In genomic region chr11:78160557-78160956, GRCh38 we compare ENCODE assay signal across 20 cellular contexts. TPM values are rescaled to one million over a fixed set of nuclear protein-coding genes. Genes with fewer than 3 reads are reported as not detected.
DNase-seq lines count a peak whose midpoint lies in the region; ATAC-seq, FAIRE-seq and TF ChIP-seq lines count a peak whose summit lies in the region.
"Had no signal": no experiment of that assay in that cellular context is flagged by ENCODE, and none has a peak within 500 bp of the region (broad histone marks: within the 10 kb centered on the region; RNA-seq: fewer than 3 reads in every experiment).

No MANE protein-coding gene starts in this region.

- FAIRE-seq in urothelium cell line (lab: Jason Lieb, UNC), result peak; percentile 13
- FAIRE-seq: D721Med, GM12892, GM18507 had no signal

- peak in 1 of 2 donors; percentile 41 for DNase-seq in ascending aorta (ENCODE audit: low spot score in 2 of 2)
- peak; percentile 71 for DNase-seq in left lobe of liver (ENCODE audit: low spot score)
- DNase-seq in spleen, result peak; percentile 42
- no peak for DNase-seq in urothelium cell line (ENCODE audit: low spot score)
- no peak for DNase-seq in activated CD4-positive, alpha-beta T cell treated with anti-CD3 and anti-CD28 coated beads, Interleukin-2, amount 50 U/mL, for 48 hours
- no peak for DNase-seq in DMS53 (lab: John Stamatoyannopoulos, UW)
- DNase-seq: BE2C; C1 segment of cervical spinal cord; Caco-2; CD4-positive, alpha-beta T cell; DMS79; GDM1; GOT3; H7; HFFc6 had no signal

- TF ChIP-seq POLR2A in spleen (IDR thresholded peaks at IDR 0.05), result no peak

- ATAC-seq in left lobe of liver, result peak; percentile 63
- no peak for ATAC-seq in GM18519 (IDR thresholded peaks at IDR 0.05; ENCODE audit: low FRiP score, unreplicated experiment)
- ATAC-seq: HCT116 had no signal

- H3K27me3 ChIP-seq in ascending aorta (no peaks in the 10 kb centered on the region), spleen (replicated peaks in 1 of 7) (no peaks in the 10 kb centered on the region)
- H3K27me3 ChIP-seq: BE2C had no signal

- no peak overlapping the region for H3K4me3 ChIP-seq in ascending aorta
- H3K4me3 ChIP-seq in spleen, result no peak overlapping the region

- 68 to 95% (median 88%) methylated on average over 1 of the region's 1 CpG for WGBS in spleen, 5 donors

- H3K36me3 ChIP-seq in ascending aorta (no peaks in the 10 kb centered on the region), spleen (no peaks in the 10 kb centered on the region)
- H3K36me3 ChIP-seq: BE2C had no signal

- intact Hi-C loops in ascending aorta (cut with DNase I), result loop anchor here (10.0 kb wide), 2 partner anchors 336 to 404 kb away; partner anchors contain the start of genes AAMDC and RSF1
- intact Hi-C loops in spleen (cut with DNase I; ENCODE audit: low total_unique reads), result no loop called here

- peaks cover 0 to 32% of the 10 kb centered on the region in 2 donors for H3K4me1 ChIP-seq in ascending aorta
- H3K4me1 ChIP-seq in spleen, result no peaks in the 10 kb centered on the region
- H3K4me1 ChIP-seq: Caco-2 had no signal

- H3K27ac ChIP-seq in ascending aorta, result peak overlapping the region; percentile 60 to 96
- no peak overlapping the region for H3K27ac ChIP-seq in spleen

- no peaks in the 10 kb centered on the region for H3K9me3 ChIP-seq in ascending aorta
- no peaks in the 10 kb centered on the region for H3K9me3 ChIP-seq in spleen
- H3K9me3 ChIP-seq: BE2C, Caco-2 had no signal

- TF ChIP-seq CTCF in ascending aorta (IDR thresholded peaks at IDR 0.05) (no peak), spleen (IDR thresholded peaks at IDR 0.05 in 8 of 11, conservative IDR thresholded peaks at IDR 0.05 in 3 of 11) (no peak)

RNA-seq across cellular contexts. Expression of gene ALG8, which starts 21.1 kb away (rescaled TPM):
- 27.0 TPM for total RNA-seq in ascending aorta
- total RNA-seq in left lobe of liver, result 29.6 TPM
- total RNA-seq in spleen, result 10 to 100 TPM; 17.4 to 35.7 (median 29.3) TPM
- polyA plus RNA-seq in spleen, result 10 to 100 TPM; 30.7 to 34.0 (median 32.7) TPM

RNA-seq across cellular contexts. Expression of gene KCTD21, which starts 27.9 kb away (rescaled TPM):
- total RNA-seq in ascending aorta (30.7 TPM), left lobe of liver (12.5 TPM), spleen (10 to 100 TPM in 2 of 7 donors, 1 to 10 TPM in 5; 6.0 to 13.6 (median 7.2) TPM)
- 1 to 10 TPM; 1.2 to 3.4 (median 1.4) TPM for polyA plus RNA-seq in spleen

RNA-seq across cellular contexts. Expression of gene USP35, which starts 28.2 kb away (rescaled TPM):
- total RNA-seq in ascending aorta, result 34.0 TPM
- 7.8 TPM for total RNA-seq in left lobe of liver
- total RNA-seq in spleen, result 1 to 10 TPM; 5.6 to 9.5 (median 6.5) TPM
- 1 to 10 TPM; 1.6 to 6.5 (median 1.6) TPM for polyA plus RNA-seq in spleen

Comparison
In these comparisons a context has a peak if more than half of its experiments do, and no peak if none do; other contexts are left out.
1. DNase-seq: peak in left lobe of liver (single experiment) and spleen (single experiment); none in urothelium cell line (single experiment), activated CD4-positive, alpha-beta T cell treated with anti-CD3 and anti-CD28 coated beads, Interleukin-2, amount 50 U/mL, for 48 hours (0 of 2) and DMS53 (single experiment).
2. H3K27ac ChIP-seq: peak in ascending aorta (2 of 2); none in spleen (0 of 8).